Comparison of ENCODE assay signal across 27 cellular contexts in the genomic region with DNA sequence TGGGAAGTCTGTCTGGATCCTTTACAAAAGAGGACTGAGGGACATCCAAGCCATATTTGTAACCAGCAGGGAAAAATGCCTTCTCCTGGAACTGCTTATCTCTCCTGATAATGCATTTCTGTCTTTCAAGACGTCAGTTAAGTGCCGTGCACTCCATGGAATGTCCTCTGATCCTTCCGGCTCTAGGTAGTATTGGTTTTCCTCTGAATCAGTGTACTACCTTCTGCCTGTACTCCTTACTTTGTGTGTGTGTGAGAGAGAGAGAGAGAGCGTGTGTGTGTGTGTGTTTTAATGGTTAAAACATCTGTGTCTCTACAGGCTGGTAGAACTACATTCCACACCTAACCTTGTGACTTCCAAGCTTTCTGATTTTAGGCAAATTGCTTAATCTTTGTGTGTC.
DNase-seq lines count a peak whose midpoint lies in the region; ATAC-seq, FAIRE-seq and TF ChIP-seq lines count a peak whose summit lies in the region.
"Had no signal": no experiment of that assay in that cellular context is flagged by ENCODE, and none has a peak within 500 bp of the region (broad histone marks: within the 10 kb centered on the region; RNA-seq: fewer than 3 reads in every experiment).

No MANE protein-coding gene starts in this region.

- H3K27ac ChIP-seq in body of pancreas, result peak overlapping the region in 2 of 4 donors; percentile 7 to 34
- H3K27ac ChIP-seq in small intestine (ENCODE audit: low read depth in 1 of 2, low read length in 1 of 2), result peak overlapping the region in 1 of 2 donors; percentile 58
- H3K27ac ChIP-seq: dorsolateral prefrontal cortex, prostate gland, RWPE1, thoracic aorta had no signal

- H3K4me1 ChIP-seq in body of pancreas (peaks cover 15% of the 10 kb centered on the region), small intestine (ENCODE audit: control insufficient read depth in 2 of 2, insufficient read depth in 1 of 2, low read depth in 1 of 2, low read length in 1 of 2) (no peaks in the 10 kb centered on the region)
- H3K4me1 ChIP-seq: BE2C, prostate gland had no signal

- WGBS in body of pancreas, 2 donors, result 19 to 20% methylated on average over 4 of the region's 4 CpGs
- WGBS in small intestine, 3 donors, result 24 to 54% (median 36%) methylated on average over 4 of the region's 4 CpGs

- H3K9me3 ChIP-seq in body of pancreas, result no peaks in the 10 kb centered on the region
- no peaks in the 10 kb centered on the region for H3K9me3 ChIP-seq in small intestine (ENCODE audit: control insufficient read depth, low read depth)
- no peaks in the 10 kb centered on the region for H3K9me3 ChIP-seq in T-helper 17 cell (ENCODE audit: control insufficient read depth, low read length, poor library complexity, severe bottlenecking)
- H3K9me3 ChIP-seq: BE2C, neutrophil, prostate gland, SK-N-SH, thoracic aorta had no signal

- no peak overlapping the region for H3K4me3 Mint-ChIP-seq in T-helper 17 cell
- H3K4me3 Mint-ChIP-seq: activated CD8-positive, alpha-beta T cell treated with anti-CD3 and anti-CD28 coated beads for 36 hours; activated naive CD8-positive, alpha-beta T cell; memory B cell; naive B cell; T-helper 1 cell treated with Interleukin-12 subunit alpha and Interleukin-12 subunit beta and Interleukin-4 antibody, amounts not matched to agents 30 μg/mL and 1 μg/mL, for 36 hours had no signal

- H3K27me3 ChIP-seq in body of pancreas (no peaks in the 10 kb centered on the region), small intestine (ENCODE audit: control insufficient read depth in 2 of 2, insufficient read depth in 2 of 2, low read length in 2 of 2) (no peaks in the 10 kb centered on the region)
- H3K27me3 ChIP-seq: dorsolateral prefrontal cortex, neutrophil had no signal

- FAIRE-seq in GM18507 (lab: Jason Lieb, UNC) (peak; percentile 29), small intestine (lab: Jason Lieb, UNC) (no peak)
- FAIRE-seq: kidney had no signal

- ATAC-seq in body of pancreas, result peak; percentile 83
- no peak for ATAC-seq in T-helper 17 cell
- ATAC-seq: activated CD8-positive, alpha-beta T cell treated with anti-CD3 and anti-CD28 coated beads for 36 hours had no signal

- no peaks in the 10 kb centered on the region for H3K36me3 ChIP-seq in body of pancreas (replicated peaks in 1 of 2; ENCODE audit: insufficient read depth in 1 of 2, low read depth in 2 of 2)
- H3K36me3 ChIP-seq in small intestine (ENCODE audit: control insufficient read depth in 2 of 2, insufficient read depth in 2 of 2, low read length in 2 of 2), result no peaks in the 10 kb centered on the region
- H3K36me3 ChIP-seq: BE2C, neutrophil, prostate gland, thoracic aorta had no signal

- peaks cover 23% of the 10 kb centered on the region for H3K27me3 Mint-ChIP-seq in T-helper 17 cell
- H3K27me3 Mint-ChIP-seq: activated naive CD8-positive, alpha-beta T cell; memory B cell; naive B cell had no signal

- no peak overlapping the region for H3K4me3 ChIP-seq in body of pancreas
- H3K4me3 ChIP-seq in small intestine (ENCODE audit: low read depth in 1 of 2, low read length in 2 of 2), result no peak overlapping the region
- H3K4me3 ChIP-seq: dorsolateral prefrontal cortex, prostate gland, thoracic aorta had no signal

- TF ChIP-seq POLR2A in body of pancreas (IDR thresholded peaks at IDR 0.05), result no peak

- H3K4me1 Mint-ChIP-seq in T-helper 17 cell, result peaks cover 3% of the 10 kb centered on the region

- no peak overlapping the region for H3K27ac Mint-ChIP-seq in T-helper 17 cell
- H3K27ac Mint-ChIP-seq: activated CD8-positive, alpha-beta T cell treated with anti-CD3 and anti-CD28 coated beads for 36 hours; activated naive CD8-positive, alpha-beta T cell; memory B cell; naive B cell; T-helper 1 cell treated with Interleukin-12 subunit alpha and Interleukin-12 subunit beta and Interleukin-4 antibody, amounts not matched to agents 30 μg/mL and 1 μg/mL, for 36 hours had no signal

- TF ChIP-seq CTCF in body of pancreas (IDR thresholded peaks at IDR 0.05), result no peak

- DNase-seq in GM18507 (ENCODE audit: extremely low spot score, insufficient read length, low read depth) (no peak), body of pancreas (peak in 1 of 4 donors; percentile 16), kidney tubule cell (ENCODE audit: low spot score) (peak; percentile 38), small intestine (peak; percentile 69), amniotic stem cell (lab: John Stamatoyannopoulos, UW) (no peak), T-helper 17 cell (no peak), NCI-H2171 (lab: John Stamatoyannopoulos, UW) (no peak)
- DNase-seq: activated CD8-positive, alpha-beta T cell treated with anti-CD3 and anti-CD28 coated beads for 36 hours; BE2C; DMS153; dorsolateral prefrontal cortex; H7; kidney; naive B cell; NCI-H1105; NCI-H2081; NCI-H446; NCI-H82; SK-N-SH; stimulated activated naive CD4-positive, alpha-beta T cell treated with Interleukin-2 at 50 U/mL for 16 hours had no signal

- intact Hi-C loops in body of pancreas (cut with DNase I), result no loop called here

- H3K36me3 Mint-ChIP-seq in T-helper 17 cell (ENCODE audit: low read depth), result peaks cover 5% of the 10 kb centered on the region

Comparison
In these comparisons a context has a peak if more than half of its experiments do, and no peak if none do; other contexts are left out.
1. DNase-seq: peak in kidney tubule cell (single experiment) and small intestine (single experiment); none in GM18507 (single experiment), amniotic stem cell (single experiment), T-helper 17 cell (0 of 3) and NCI-H2171 (single experiment).